In the genomic region with DNA sequence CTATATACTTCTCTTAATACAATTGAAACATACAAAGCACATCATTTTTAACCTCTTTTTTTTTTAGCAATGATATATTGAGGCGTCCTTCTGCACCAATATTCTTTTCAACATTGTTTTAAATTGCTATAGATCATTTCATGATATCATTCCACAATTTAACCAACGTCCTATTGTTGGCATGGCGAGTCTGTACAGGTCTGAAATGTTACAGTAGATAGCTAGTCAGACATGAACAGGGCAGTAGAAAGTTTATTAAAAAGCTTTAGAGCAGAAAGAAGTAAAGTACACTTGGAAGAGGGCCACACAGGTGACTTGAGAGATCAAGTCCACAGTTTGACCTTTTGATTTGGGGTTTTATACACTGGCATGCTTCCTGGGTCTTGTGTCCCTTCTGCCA, we compare ENCODE assay signal across 23 cellular contexts.
"Had no signal": no experiment of that assay in that cellular context is flagged by ENCODE, and none has a peak within 500 bp of the region (broad histone marks: within the 10 kb centered on the region; RNA-seq: fewer than 3 reads in every experiment).

No MANE protein-coding gene starts in this region.

- H3K9me3 Mint-ChIP-seq: dendritic cell treated with granulocyte-macrophage colony-stimulating factor and Interleukin-4, amounts not matched to agents 40 ng/mL and 50 ng/mL, for 4 days; stimulated activated memory B cell treated with anti-CD40 and anti-IgM and Interleukin-4, amounts not matched to agents 10 μg/mL and 1 μg/mL and 100 μg/mL, for 72 hours; stimulated activated naive CD8-positive, alpha-beta T cell treated with anti-CD3 and anti-CD28 coated beads, Interleukin-15, Interleukin-2, amounts not matched to agents 100 ng/mL and 50 ng/mL, for 24 hours had no signal

- H3K36me3 ChIP-seq: gastroesophageal sphincter, left ventricle myocardium inferior, lower lobe of right lung, neutrophil, right lobe of liver, spleen, tibial artery had no signal

- H3K27ac ChIP-seq: gastroesophageal sphincter, left ventricle myocardium inferior, lower lobe of right lung, neutrophil, psoas muscle, right lobe of liver, spleen, tibial artery had no signal

- H3K4me3 Mint-ChIP-seq: dendritic cell treated with granulocyte-macrophage colony-stimulating factor and Interleukin-4, amounts not matched to agents 40 ng/mL and 50 ng/mL, for 4 days; effector memory CD8-positive, alpha-beta T cell; immature natural killer cell; naive thymus-derived CD4-positive, alpha-beta T cell; stimulated activated memory B cell treated with anti-CD40 and anti-IgM and Interleukin-4, amounts not matched to agents 10 μg/mL and 1 μg/mL and 100 μg/mL, for 72 hours; stimulated activated naive CD8-positive, alpha-beta T cell treated with anti-CD3 and anti-CD28 coated beads, Interleukin-15, Interleukin-2, amounts not matched to agents 100 ng/mL and 50 ng/mL, for 24 hours had no signal

- H3K27me3 Mint-ChIP-seq: dendritic cell treated with granulocyte-macrophage colony-stimulating factor and Interleukin-4, amounts not matched to agents 40 ng/mL and 50 ng/mL, for 4 days; effector memory CD8-positive, alpha-beta T cell; stimulated activated memory B cell treated with anti-CD40 and anti-IgM and Interleukin-4, amounts not matched to agents 10 μg/mL and 1 μg/mL and 100 μg/mL, for 72 hours; stimulated activated naive CD8-positive, alpha-beta T cell treated with anti-CD3 and anti-CD28 coated beads, Interleukin-15, Interleukin-2, amounts not matched to agents 100 ng/mL and 50 ng/mL, for 24 hours had no signal

- H3K27me3 ChIP-seq: gastroesophageal sphincter, neutrophil, right lobe of liver, spleen, tibial artery had no signal

- H3K36me3 Mint-ChIP-seq: immature natural killer cell; naive thymus-derived CD4-positive, alpha-beta T cell; stimulated activated memory B cell treated with anti-CD40 and anti-IgM and Interleukin-4, amounts not matched to agents 10 μg/mL and 1 μg/mL and 100 μg/mL, for 72 hours had no signal

- H3K27ac Mint-ChIP-seq: dendritic cell treated with granulocyte-macrophage colony-stimulating factor and Interleukin-4, amounts not matched to agents 40 ng/mL and 50 ng/mL, for 4 days; effector memory CD8-positive, alpha-beta T cell; immature natural killer cell; naive thymus-derived CD4-positive, alpha-beta T cell; stimulated activated memory B cell treated with anti-CD40 and anti-IgM and Interleukin-4, amounts not matched to agents 10 μg/mL and 1 μg/mL and 100 μg/mL, for 72 hours; stimulated activated naive CD8-positive, alpha-beta T cell treated with anti-CD3 and anti-CD28 coated beads, Interleukin-15, Interleukin-2, amounts not matched to agents 100 ng/mL and 50 ng/mL, for 24 hours had no signal

- H3K4me1 ChIP-seq: psoas muscle had no signal

- H3K4me1 Mint-ChIP-seq: immature natural killer cell; naive thymus-derived CD4-positive, alpha-beta T cell; stimulated activated memory B cell treated with anti-CD40 and anti-IgM and Interleukin-4, amounts not matched to agents 10 μg/mL and 1 μg/mL and 100 μg/mL, for 72 hours had no signal

- H3K9me3 ChIP-seq: gastroesophageal sphincter, left ventricle myocardium inferior, lower lobe of right lung, neutrophil, psoas muscle, right lobe of liver, spleen, tibial artery had no signal

- H3K4me3 ChIP-seq: gastroesophageal sphincter, left ventricle myocardium inferior, lower lobe of right lung, psoas muscle, right lobe of liver, spleen, tibial artery had no signal

- DNase-seq: cerebellar nuclear complex; effector memory CD8-positive, alpha-beta T cell; erythroblast; glutamatergic neuron; immature natural killer cell; kidney; left cardiac atrium; left ventricle myocardium inferior; lower lobe of right lung; naive thymus-derived CD4-positive, alpha-beta T cell; psoas muscle; retina; right lobe of liver; stimulated activated CD4-positive, alpha-beta T cell treated with anti-CD3 and anti-CD28 coated beads, Interleukin-15, amount 100 ng/mL, for 24 hours; stimulated activated CD4-positive, alpha-beta T cell treated with anti-CD3 and anti-CD28 coated beads, Interleukin-1b, Interleukin-23, amount 100 ng/mL, for 48 hours; stimulated activated CD4-positive, alpha-beta T cell treated with anti-CD3 and anti-CD28 coated beads, Interleukin-4, amount 100 ng/mL, for 24 hours; tibial artery had no signal
